15 cellular contexts compared by ENCODE assay signal in the genomic region with DNA sequence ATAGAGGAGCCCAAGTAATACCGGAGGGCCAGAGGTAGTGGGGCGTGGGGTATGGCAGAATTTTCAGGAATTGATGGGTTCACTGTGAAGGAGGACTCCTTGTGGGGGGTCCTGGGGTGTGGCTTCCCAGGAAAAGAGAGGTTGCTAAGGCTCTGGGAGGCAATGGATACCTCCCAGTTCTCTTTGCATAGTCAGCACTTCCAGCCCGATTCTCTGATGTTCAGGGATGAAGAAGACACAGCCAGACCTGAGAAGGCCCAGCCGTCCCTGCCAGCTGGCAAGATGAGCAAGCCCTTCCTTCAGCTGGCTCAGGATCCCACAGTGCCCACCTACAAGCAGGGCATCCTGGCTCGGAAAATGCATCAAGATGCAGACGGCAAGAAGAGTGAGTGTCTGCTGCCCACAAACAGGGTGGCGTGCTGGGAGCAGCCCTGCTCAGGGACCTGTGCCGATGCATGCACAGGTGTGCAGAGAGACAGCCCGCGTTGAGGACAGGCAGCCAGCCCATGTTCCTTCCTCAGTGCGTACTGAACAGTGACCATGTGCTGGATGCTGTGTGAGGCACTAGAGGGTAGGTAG. TPM values are rescaled to one million over a fixed set of nuclear protein-coding genes. Genes with fewer than 3 reads are reported as not detected.
DNase-seq lines count a peak whose midpoint lies in the region; ATAC-seq and TF ChIP-seq lines count a peak whose summit lies in the region.
"Had no signal": no experiment of that assay in that cellular context is flagged by ENCODE, and none has a peak within 500 bp of the region (broad histone marks: within the 10 kb centered on the region; RNA-seq: fewer than 3 reads in every experiment).

No MANE protein-coding gene starts in this region.

- no peaks in the 10 kb centered on the region for H3K9me2 ChIP-seq in hepatocyte (replicated peaks; ENCODE audit: insufficient read depth)

- H3K4me2 ChIP-seq in hepatocyte: no peak overlapping the region

- H3K9me3 Mint-ChIP-seq in activated CD4-positive, alpha-beta T cell treated with anti-CD3 and anti-CD28 coated beads, Interleukin-2, amount 10 ng/mL, durations not matched to agents 24 days and 14 days: no peaks in the 10 kb centered on the region
- no peaks in the 10 kb centered on the region for H3K9me3 Mint-ChIP-seq in activated CD8-positive, alpha-beta T cell treated with anti-CD3 and anti-CD28 coated beads for 36 hours
- H3K9me3 Mint-ChIP-seq in endothelial cell (ENCODE audit: unreplicated experiment): no peaks in the 10 kb centered on the region
- no peaks in the 10 kb centered on the region for H3K9me3 Mint-ChIP-seq in stimulated activated effector memory CD8-positive, alpha-beta T cell treated with anti-CD3 and anti-CD28 coated beads, Interleukin-12 subunit alpha, Interleukin-12 subunit beta, amount 100 ng/mL, for 72 hours

- H3K36me3 Mint-ChIP-seq in activated CD4-positive, alpha-beta T cell treated with anti-CD3 and anti-CD28 coated beads, Interleukin-2, amount 10 ng/mL, durations not matched to agents 24 days and 14 days (ENCODE audit: low read depth): peaks cover 76% of the 10 kb centered on the region
- H3K36me3 Mint-ChIP-seq in activated CD8-positive, alpha-beta T cell treated with anti-CD3 and anti-CD28 coated beads for 36 hours (ENCODE audit: low read depth): peaks cover 75% of the 10 kb centered on the region
- H3K36me3 Mint-ChIP-seq in endothelial cell (ENCODE audit: low read depth, unreplicated experiment): peaks cover 4% of the 10 kb centered on the region
- peaks cover 100% of the 10 kb centered on the region for H3K36me3 Mint-ChIP-seq in stimulated activated effector memory CD8-positive, alpha-beta T cell treated with anti-CD3 and anti-CD28 coated beads, Interleukin-12 subunit alpha, Interleukin-12 subunit beta, amount 100 ng/mL, for 72 hours

- POLR2A ChIA-PET in activated CD8-positive, alpha-beta T cell treated with anti-CD3 and anti-CD28 coated beads for 36 hours (lab: Charles Lee): interaction anchor here (1.0 to 4.5 kb wide), 4 partner anchors 13 to 31 kb away, joined by 3 to 22 read pairs (median 4); no protein-coding TSS in a partner anchor

- no peak overlapping the region for H3K27ac ChIP-seq in hepatocyte
- H3K27ac ChIP-seq: cardiac muscle cell, suprapubic skin had no signal

- no peaks in the 10 kb centered on the region for H3K27me3 Mint-ChIP-seq in activated CD4-positive, alpha-beta T cell treated with anti-CD3 and anti-CD28 coated beads, Interleukin-2, amount 10 ng/mL, durations not matched to agents 24 days and 14 days
- no peaks in the 10 kb centered on the region for H3K27me3 Mint-ChIP-seq in activated CD8-positive, alpha-beta T cell treated with anti-CD3 and anti-CD28 coated beads for 36 hours
- H3K27me3 Mint-ChIP-seq in endothelial cell (ENCODE audit: unreplicated experiment): peaks cover 17% of the 10 kb centered on the region

- no peaks in the 10 kb centered on the region for H3K27me3 ChIP-seq in hepatocyte
- H3K27me3 ChIP-seq: suprapubic skin had no signal

- no peaks in the 10 kb centered on the region for H3K9me3 ChIP-seq in hepatocyte (ENCODE audit: low read depth)
- H3K9me3 ChIP-seq: suprapubic skin had no signal

- 95% methylated on average over 11 of the region's 11 CpGs for WGBS in hepatocyte (ENCODE audit: low lambda C conversion rate, missing lambda C conversion rate)

- no peaks in the 10 kb centered on the region for H3K36me3 ChIP-seq in hepatocyte (replicated peaks; ENCODE audit: insufficient read depth, low read depth)
- H3K36me3 ChIP-seq: cardiac muscle cell had no signal

- H3K27ac Mint-ChIP-seq in activated CD4-positive, alpha-beta T cell treated with anti-CD3 and anti-CD28 coated beads, Interleukin-2, amount 10 ng/mL, durations not matched to agents 24 days and 14 days: peak overlapping the region; percentile 74
- H3K27ac Mint-ChIP-seq in activated CD8-positive, alpha-beta T cell treated with anti-CD3 and anti-CD28 coated beads for 36 hours: peak overlapping the region; percentile 62
- H3K27ac Mint-ChIP-seq in endothelial cell (ENCODE audit: unreplicated experiment): no peak overlapping the region
- peak overlapping the region; percentile 82 for H3K27ac Mint-ChIP-seq in stimulated activated effector memory CD8-positive, alpha-beta T cell treated with anti-CD3 and anti-CD28 coated beads, Interleukin-12 subunit alpha, Interleukin-12 subunit beta, amount 100 ng/mL, for 72 hours

- intact Hi-C loops in activated CD4-positive, alpha-beta T cell treated with anti-CD3 and anti-CD28 coated beads, Interleukin-2, amount 10 ng/mL, durations not matched to agents 24 days and 14 days (cut with micrococcal nuclease): loop anchor here (5.0 kb wide), 1 partner anchor 36 kb away; no protein-coding TSS in a partner anchor
- intact Hi-C loops in activated CD8-positive, alpha-beta T cell treated with anti-CD3 and anti-CD28 coated beads for 36 hours (cut with micrococcal nuclease): no loop called here

- H4K20me1 ChIP-seq in hepatocyte (ENCODE audit: insufficient read depth, poor library complexity, severe bottlenecking): no peaks in the 10 kb centered on the region

- no peaks in the 10 kb centered on the region for H3K4me1 ChIP-seq in hepatocyte (ENCODE audit: insufficient read depth)

- CTCF ChIA-PET in activated CD8-positive, alpha-beta T cell treated with anti-CD3 and anti-CD28 coated beads for 36 hours (lab: Charles Lee): interaction anchor here (4.3 to 12.4 kb wide), 2 partner anchors 22 to 59 kb away, joined by 44 to 212 read pairs; a partner anchor contains a TSS

- no peak for ATAC-seq in activated CD8-positive, alpha-beta T cell treated with anti-CD3 and anti-CD28 coated beads for 36 hours
- no peak for ATAC-seq in stimulated activated effector memory CD8-positive, alpha-beta T cell treated with anti-CD3 and anti-CD28 coated beads, Interleukin-12 subunit alpha, Interleukin-12 subunit beta, amount 100 ng/mL, for 72 hours
- no peak for ATAC-seq in GM18861 (IDR thresholded peaks at IDR 0.05; ENCODE audit: unreplicated experiment)
- ATAC-seq: esophagus mucosa, Right ventricle myocardium inferior had no signal

- no peak overlapping the region for H3K4me3 ChIP-seq in hepatocyte
- H3K4me3 ChIP-seq: cardiac muscle cell, suprapubic skin had no signal

- no peak for DNase-seq in activated CD4-positive, alpha-beta T cell treated with anti-CD3 and anti-CD28 coated beads, Interleukin-2, amount 10 ng/mL, durations not matched to agents 24 days and 14 days
- no peak for DNase-seq in activated CD4-positive, alpha-beta T cell treated with anti-CD3 and anti-CD28 coated beads for 1 hour
- no peak for DNase-seq in activated CD8-positive, alpha-beta T cell treated with anti-CD3 and anti-CD28 coated beads for 36 hours
- DNase-seq in endothelial cell (ENCODE audit: low spot score) (no peak), activated gamma-delta T cell treated with Interleukin-2 at 50 U/mL for 16 hours (no peak), hepatocyte (ENCODE audit: low spot score) (no peak)
- DNase-seq in stimulated activated effector memory CD8-positive, alpha-beta T cell treated with anti-CD3 and anti-CD28 coated beads, Interleukin-12 subunit alpha, Interleukin-12 subunit beta, amount 100 ng/mL, for 72 hours (ENCODE audit: low spot score in 2 of 2): no peak
- DNase-seq: C1 segment of cervical spinal cord, NCI-H1105 treated with DMSO at 0.1 percent for 48 hours, NCI-H526 had no signal

- no peak overlapping the region for H2AFZ ChIP-seq in hepatocyte

- peaks cover 5% of the 10 kb centered on the region for H3K79me2 ChIP-seq in hepatocyte

- peak overlapping the region; percentile 1 for H3K4me3 Mint-ChIP-seq in activated CD4-positive, alpha-beta T cell treated with anti-CD3 and anti-CD28 coated beads, Interleukin-2, amount 10 ng/mL, durations not matched to agents 24 days and 14 days
- H3K4me3 Mint-ChIP-seq in activated CD8-positive, alpha-beta T cell treated with anti-CD3 and anti-CD28 coated beads for 36 hours: no peak overlapping the region
- H3K4me3 Mint-ChIP-seq in endothelial cell (ENCODE audit: unreplicated experiment): peak overlapping the region; percentile 9
- H3K4me3 Mint-ChIP-seq in stimulated activated effector memory CD8-positive, alpha-beta T cell treated with anti-CD3 and anti-CD28 coated beads, Interleukin-12 subunit alpha, Interleukin-12 subunit beta, amount 100 ng/mL, for 72 hours: no peak overlapping the region

- TF ChIP-seq CTCF in activated CD8-positive, alpha-beta T cell treated with anti-CD3 and anti-CD28 coated beads for 36 hours (IDR thresholded peaks at IDR 0.05): no peak
- no peak for TF ChIP-seq CTCF in endothelial cell (IDR thresholded peaks at IDR 0.05; ENCODE audit: unreplicated experiment)
- no peak for TF ChIP-seq CTCF in hepatocyte (IDR thresholded peaks at IDR 0.05; ENCODE audit: poor library complexity)

- H3K4me1 Mint-ChIP-seq in activated CD4-positive, alpha-beta T cell treated with anti-CD3 and anti-CD28 coated beads, Interleukin-2, amount 10 ng/mL, durations not matched to agents 24 days and 14 days: peaks cover 41% of the 10 kb centered on the region
- peaks cover 9% of the 10 kb centered on the region for H3K4me1 Mint-ChIP-seq in activated CD8-positive, alpha-beta T cell treated with anti-CD3 and anti-CD28 coated beads for 36 hours (ENCODE audit: low read depth)
- H3K4me1 Mint-ChIP-seq in endothelial cell (ENCODE audit: unreplicated experiment): no peaks in the 10 kb centered on the region
- peaks cover 35% of the 10 kb centered on the region for H3K4me1 Mint-ChIP-seq in stimulated activated effector memory CD8-positive, alpha-beta T cell treated with anti-CD3 and anti-CD28 coated beads, Interleukin-12 subunit alpha, Interleukin-12 subunit beta, amount 100 ng/mL, for 72 hours

RNA-seq across cellular contexts. Expression of a gene that starts 22.2 kb away (rescaled TPM):
- 268 and 278 TPM in 2 replicates for total RNA-seq in activated CD4-positive, alpha-beta T cell treated with anti-CD3 and anti-CD28 coated beads, Interleukin-2, amount 10 ng/mL, durations not matched to agents 24 days and 14 days
- total RNA-seq in activated CD8-positive, alpha-beta T cell treated with anti-CD3 and anti-CD28 coated beads for 36 hours: 100 to 1,000 TPM; 247 to 251 TPM
- total RNA-seq in endothelial cell (ENCODE audit: unreplicated experiment) (1.9 TPM), hepatocyte (22.6 and 26.5 TPM in 2 replicates)
- polyA plus RNA-seq in hepatocyte: 11.5 and 15.1 TPM in 2 replicates

Comparison
In these comparisons a context has a peak if more than half of its experiments do, and no peak if none do; other contexts are left out.
1. H3K4me3 Mint-ChIP-seq: peak in activated CD4-positive, alpha-beta T cell treated with anti-CD3 and anti-CD28 coated beads, Interleukin-2, amount 10 ng/mL, durations not matched to agents 24 days and 14 days (single experiment) and endothelial cell (single experiment); none in activated CD8-positive, alpha-beta T cell treated with anti-CD3 and anti-CD28 coated beads for 36 hours (single experiment) and stimulated activated effector memory CD8-positive, alpha-beta T cell treated with anti-CD3 and anti-CD28 coated beads, Interleukin-12 subunit alpha, Interleukin-12 subunit beta, amount 100 ng/mL, for 72 hours (single experiment).